13 cellular contexts compared by ENCODE assay signal in the genomic region with DNA sequence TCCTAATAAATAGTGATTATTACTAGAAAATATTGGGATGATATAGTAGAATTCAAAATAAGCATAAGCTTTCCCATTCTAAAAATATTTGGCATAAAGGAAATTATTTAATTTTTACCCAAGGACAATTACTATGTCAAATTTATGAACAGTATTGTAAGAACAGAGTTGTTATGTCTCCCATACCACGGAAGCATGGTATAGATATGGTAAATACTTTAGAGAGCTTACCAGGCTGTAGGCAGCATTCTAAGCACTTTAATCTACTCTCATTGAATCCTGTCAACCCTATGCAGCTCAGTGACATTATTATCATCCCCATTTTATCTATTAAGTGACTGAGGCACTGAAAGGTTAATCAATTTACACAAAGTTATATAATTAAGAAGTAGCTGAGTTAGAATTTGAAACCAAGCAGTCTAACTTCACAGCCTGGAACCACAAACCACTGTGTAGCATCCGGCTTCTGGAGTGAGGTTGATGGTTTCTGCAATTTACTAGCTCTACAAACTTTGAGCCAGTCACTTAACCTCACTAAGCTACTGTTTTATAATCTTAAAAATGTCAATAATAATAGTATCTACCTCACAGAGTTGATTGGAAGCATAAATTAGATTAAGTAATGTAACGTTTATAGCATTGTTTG.
DNase-seq lines count a peak whose midpoint lies in the region; ATAC-seq and TF ChIP-seq lines count a peak whose summit lies in the region.
"Had no signal": no experiment of that assay in that cellular context is flagged by ENCODE, and none has a peak within 500 bp of the region (broad histone marks: within the 10 kb centered on the region; RNA-seq: fewer than 3 reads in every experiment).

No MANE protein-coding gene starts in this region.

- H3K4me1 Mint-ChIP-seq in CD8-positive, alpha-beta memory T cell = peaks cover 66 to 75% (median 69%) of the 10 kb centered on the region in 3 donors
- peaks cover 41% of the 10 kb centered on the region for H3K4me1 Mint-ChIP-seq in activated naive CD8-positive, alpha-beta T cell treated with anti-CD3 and anti-CD28 coated beads, Interleukin-2, amount 50 U/mL, for 24 hours
- peaks cover 10% of the 10 kb centered on the region for H3K4me1 Mint-ChIP-seq in MCF 10A (ENCODE audit: insufficient read depth, unreplicated experiment)

- no peaks in the 10 kb centered on the region for H3K27me3 Mint-ChIP-seq in CD8-positive, alpha-beta memory T cell
- no peaks in the 10 kb centered on the region for H3K27me3 Mint-ChIP-seq in activated naive CD8-positive, alpha-beta T cell treated with anti-CD3 and anti-CD28 coated beads, Interleukin-2, amount 50 U/mL, for 24 hours
- no peaks in the 10 kb centered on the region for H3K27me3 Mint-ChIP-seq in MCF 10A (ENCODE audit: insufficient read depth, unreplicated experiment)

- peak overlapping the region in 5 of 7 donors; percentile 29 to 64 (median 44) for H3K4me3 Mint-ChIP-seq in CD8-positive, alpha-beta memory T cell
- no peak overlapping the region for H3K4me3 Mint-ChIP-seq in activated naive CD8-positive, alpha-beta T cell treated with anti-CD3 and anti-CD28 coated beads, Interleukin-2, amount 50 U/mL, for 24 hours
- no peak overlapping the region for H3K4me3 Mint-ChIP-seq in MCF 10A (ENCODE audit: unreplicated experiment)
- H3K4me3 Mint-ChIP-seq: HFFc6 had no signal

- POLR2A ChIA-PET in CD8-positive, alpha-beta memory T cell (lab: Charles Lee) = interaction anchor here (0.6 to 1.0 kb wide), 2 partner anchors 124 to 248 kb away, joined by 3 read pairs; no protein-coding TSS in a partner anchor
- POLR2A ChIA-PET in MCF 10A (lab: Yijun Ruan, JAX) = interaction anchor here (0.6 kb wide), 1 partner anchor 28 kb away, joined by 3 read pairs; no protein-coding TSS in a partner anchor

- ATAC-seq in GM21390 (IDR thresholded peaks at IDR 0.05; ENCODE audit: unreplicated experiment) (peak; percentile 84), right lobe of liver (no peak)
- ATAC-seq in activated naive CD8-positive, alpha-beta T cell treated with anti-CD3 and anti-CD28 coated beads, Interleukin-2, amount 50 U/mL, for 24 hours = peak; percentile 79
- ATAC-seq: SK-N-SH treated with all-trans-retinoic acid at 6 μM for 48 hours had no signal

- peaks cover 4 to 16% (median 7%) of the 10 kb centered on the region in 3 donors for H3K36me3 Mint-ChIP-seq in CD8-positive, alpha-beta memory T cell
- H3K36me3 Mint-ChIP-seq in activated naive CD8-positive, alpha-beta T cell treated with anti-CD3 and anti-CD28 coated beads, Interleukin-2, amount 50 U/mL, for 24 hours (ENCODE audit: low read depth) = peaks cover 8% of the 10 kb centered on the region
- H3K36me3 Mint-ChIP-seq in MCF 10A (ENCODE audit: insufficient read depth, unreplicated experiment) = no peaks in the 10 kb centered on the region

- no peak overlapping the region for H3K4me3 ChIP-seq in CD8-positive, alpha-beta memory T cell (ENCODE audit: low read length)
- H3K4me3 ChIP-seq in Jurkat, Clone E6-1 (ENCODE audit: low read length) = no peak overlapping the region
- H3K4me3 ChIP-seq in right lobe of liver = no peak overlapping the region
- H3K4me3 ChIP-seq in transverse colon = no peak overlapping the region
- H3K4me3 ChIP-seq: thoracic aorta had no signal

- H3K27ac ChIP-seq in CD8-positive, alpha-beta memory T cell (ENCODE audit: low read depth, low read length) = no peak overlapping the region
- H3K27ac ChIP-seq in right lobe of liver (no peak overlapping the region), transverse colon (no peak overlapping the region)
- H3K27ac ChIP-seq: thoracic aorta had no signal

- no peaks in the 10 kb centered on the region for H3K9me3 ChIP-seq in CD8-positive, alpha-beta memory T cell (ENCODE audit: low read length)
- H3K9me3 ChIP-seq in right lobe of liver (no peaks in the 10 kb centered on the region), transverse colon (no peaks in the 10 kb centered on the region)
- H3K9me3 ChIP-seq: thoracic aorta had no signal

- TF ChIP-seq CTCF in right lobe of liver (IDR thresholded peaks at IDR 0.05) (no peak), transverse colon (IDR thresholded peaks at IDR 0.05) (no peak), MCF 10A (IDR thresholded peaks at IDR 0.05; ENCODE audit: unreplicated experiment) (no peak)

- in situ Hi-C loops in transverse colon (cut with MboI; ENCODE audit: low pct_ligation_motif_present in 1 of 4, low pct_unique_long_range_greater_than_20kb in 1 of 4, low sequenced_read_pairs in 3 of 4) = no loop called here

- no peak for TF ChIP-seq POLR2A in right lobe of liver (IDR thresholded peaks at IDR 0.05)
- TF ChIP-seq POLR2A in transverse colon (IDR thresholded peaks at IDR 0.05) = no peak

- BruUV-seq in MCF 10A (replicated peaks; lab: Mats Ljungman, UMichigan) = no TSS peak

- 49% methylated on average over 3 of the region's 3 CpGs for WGBS in right lobe of liver (ENCODE audit: insufficient coverage, low coverage, low lambda C conversion rate, missing lambda C conversion rate)
- WGBS in transverse colon (ENCODE audit: low coverage in 1 of 2), 2 donors = 73 to 78% methylated on average over 3 of the region's 3 CpGs

- H3K9me3 Mint-ChIP-seq in CD8-positive, alpha-beta memory T cell = no peaks in the 10 kb centered on the region
- H3K9me3 Mint-ChIP-seq in activated naive CD8-positive, alpha-beta T cell treated with anti-CD3 and anti-CD28 coated beads, Interleukin-2, amount 50 U/mL, for 24 hours = peaks cover under 1% of the 10 kb centered on the region
- no peaks in the 10 kb centered on the region for H3K9me3 Mint-ChIP-seq in MCF 10A (ENCODE audit: unreplicated experiment)
- H3K9me3 Mint-ChIP-seq: HFFc6 had no signal

- H3K27me3 ChIP-seq in CD8-positive, alpha-beta memory T cell (ENCODE audit: insufficient read depth, low read length, poor library complexity, severe bottlenecking) = no peaks in the 10 kb centered on the region
- H3K27me3 ChIP-seq in right lobe of liver (no peaks in the 10 kb centered on the region), transverse colon (no peaks in the 10 kb centered on the region)

- H3K4me1 ChIP-seq in CD8-positive, alpha-beta memory T cell (ENCODE audit: insufficient read depth, low read length) = peaks cover 12% of the 10 kb centered on the region
- H3K4me1 ChIP-seq in right lobe of liver (no peaks in the 10 kb centered on the region), transverse colon (no peaks in the 10 kb centered on the region)

- DNase-seq in CD8-positive, alpha-beta memory T cell = peak; percentile 24 to 72 (median 39)
- DNase-seq in Jurkat, Clone E6-1 (ENCODE audit: low read depth, low spot score) = peak; percentile 60
- peak; percentile 15 for DNase-seq in activated naive CD8-positive, alpha-beta T cell treated with anti-CD3 and anti-CD28 coated beads, Interleukin-2, amount 50 U/mL, for 24 hours
- DNase-seq in right lobe of liver (no peak), SW 1271 (lab: John Stamatoyannopoulos, UW) (no peak), transverse colon (no peak), MCF 10A (ENCODE audit: unreplicated experiment) (no peak)
- DNase-seq: HFFc6, hypothalamus, NCI-H446 treated with DMSO at 0.1 percent for 48 hours had no signal

- H3K27ac Mint-ChIP-seq in CD8-positive, alpha-beta memory T cell = peak overlapping the region in 5 of 8 donors; percentile 5 to 51 (median 18)
- H3K27ac Mint-ChIP-seq in activated naive CD8-positive, alpha-beta T cell treated with anti-CD3 and anti-CD28 coated beads, Interleukin-2, amount 50 U/mL, for 24 hours = no peak overlapping the region
- H3K27ac Mint-ChIP-seq in MCF 10A (ENCODE audit: low read depth, unreplicated experiment) = no peak overlapping the region
- H3K27ac Mint-ChIP-seq: HFFc6 had no signal

- no peaks in the 10 kb centered on the region for H3K36me3 ChIP-seq in CD8-positive, alpha-beta memory T cell (ENCODE audit: insufficient read depth, low read length)
- H3K36me3 ChIP-seq in right lobe of liver (no peaks in the 10 kb centered on the region), transverse colon (no peaks in the 10 kb centered on the region)
- H3K36me3 ChIP-seq: thoracic aorta had no signal

- CTCF ChIA-PET in CD8-positive, alpha-beta memory T cell (lab: Charles Lee) = interaction anchor here (0.7 to 0.8 kb wide), 2 partner anchors 21 to 186 kb away, joined by 3 read pairs; no protein-coding TSS in a partner anchor
- CTCF ChIA-PET in MCF 10A (lab: Yijun Ruan, JAX) = no interaction called here

- TF ChIP-seq EP300 in transverse colon (IDR thresholded peaks at IDR 0.05; ENCODE audit: low read depth) = no peak

- intact Hi-C loops in right lobe of liver (cut with DNase I) (no loop called here), transverse colon (cut with DNase I; ENCODE audit: low total_unique reads) (no loop called here), MCF 10A (cut with micrococcal nuclease) (no loop called here)

Comparison
In these comparisons a context has a peak if more than half of its experiments do, and no peak if none do; other contexts are left out.
1. DNase-seq: peak in CD8-positive, alpha-beta memory T cell (5 of 5), Jurkat, Clone E6-1 (single experiment) and activated naive CD8-positive, alpha-beta T cell treated with anti-CD3 and anti-CD28 coated beads, Interleukin-2, amount 50 U/mL, for 24 hours (single experiment); none in right lobe of liver (0 of 3), SW 1271 (0 of 2), transverse colon (single experiment) and MCF 10A (single experiment).
2. H3K27ac Mint-ChIP-seq: peak in CD8-positive, alpha-beta memory T cell (5 of 8); none in activated naive CD8-positive, alpha-beta T cell treated with anti-CD3 and anti-CD28 coated beads, Interleukin-2, amount 50 U/mL, for 24 hours (single experiment) and MCF 10A (single experiment).
3. H3K4me3 Mint-ChIP-seq: peak in CD8-positive, alpha-beta memory T cell (5 of 7); none in activated naive CD8-positive, alpha-beta T cell treated with anti-CD3 and anti-CD28 coated beads, Interleukin-2, amount 50 U/mL, for 24 hours (single experiment) and MCF 10A (single experiment).
4. ATAC-seq: peak in GM21390 (single experiment) and activated naive CD8-positive, alpha-beta T cell treated with anti-CD3 and anti-CD28 coated beads, Interleukin-2, amount 50 U/mL, for 24 hours (single experiment); none in right lobe of liver (0 of 4).